In genomic region chr1:182386980-182387379, GRCh38 we compare ENCODE assay signal across 30 cellular contexts. TPM values are rescaled to one million over a fixed set of nuclear protein-coding genes. Genes with fewer than 3 reads are reported as not detected.
DNase-seq lines count a peak whose midpoint lies in the region; ATAC-seq and TF ChIP-seq lines count a peak whose summit lies in the region.
"Had no signal": no experiment of that assay in that cellular context is flagged by ENCODE, and none has a peak within 500 bp of the region (broad histone marks: within the 10 kb centered on the region; RNA-seq: fewer than 3 reads in every experiment).

No MANE protein-coding gene starts in this region.

- peaks cover 64% of the 10 kb centered on the region for H3K36me3 Mint-ChIP-seq in type B pancreatic cell
- H3K36me3 Mint-ChIP-seq in natural killer cell treated with Interleukin-12 subunit alpha and Interleukin-12 subunit beta and Interleukin-15 and Interleukin-18, amount 100 ng/mL, for 72 hours, result peaks cover 33% of the 10 kb centered on the region

- POLR2A ChIA-PET in GM10248 (lab: Yijun Ruan, JAX), result interaction anchor here (0.6 to 1.4 kb wide), 3 partner anchors 10 to 313 kb away, joined by 3 to 4 read pairs (median 4); no protein-coding TSS in a partner anchor

- no peak overlapping the region for H3K27ac Mint-ChIP-seq in type B pancreatic cell
- no peak overlapping the region for H3K27ac Mint-ChIP-seq in natural killer cell treated with Interleukin-12 subunit alpha and Interleukin-12 subunit beta and Interleukin-15 and Interleukin-18, amount 100 ng/mL, for 72 hours
- H3K27ac Mint-ChIP-seq: activated naive CD8-positive, alpha-beta T cell; activated T-cell treated with anti-CD3 and anti-CD28 coated beads, Interleukin-2, amount 50 U/mL, for 24 hours; dendritic cell treated with granulocyte-macrophage colony-stimulating factor and Interleukin-4, amounts not matched to agents 40 ng/mL and 50 ng/mL, for 4 days; memory B cell; stimulated activated memory B cell treated with anti-CD40 and anti-IgM and Interleukin-4, amounts not matched to agents 10 μg/mL and 1 μg/mL and 100 μg/mL, for 72 hours had no signal

- H3K27me3 ChIP-seq in ascending aorta, result no peaks in the 10 kb centered on the region
- peaks cover 0 to 4% (median 0%) of the 10 kb centered on the region in 4 donors for H3K27me3 ChIP-seq in esophagus muscularis mucosa
- no peaks in the 10 kb centered on the region for H3K27me3 ChIP-seq in neutrophil
- H3K27me3 ChIP-seq: cardiac muscle cell, MG63, testis had no signal

- H3K4me3 ChIP-seq in ascending aorta, result peak overlapping the region; percentile 90 to 92
- H3K4me3 ChIP-seq in esophagus muscularis mucosa, result peak overlapping the region; percentile 83 to 96 (median 96)
- no peak overlapping the region for H3K4me3 ChIP-seq in neutrophil (ENCODE audit: low read depth in 1 of 2, low read length in 1 of 2)
- H3K4me3 ChIP-seq: cardiac muscle cell, GM12878, MG63, SK-N-MC, testis had no signal

- no peak for TF ChIP-seq POLR2A in esophagus muscularis mucosa (IDR thresholded peaks at IDR 0.05; ENCODE audit: low read depth)

- H3K9me3 ChIP-seq in ascending aorta, result no peaks in the 10 kb centered on the region
- H3K9me3 ChIP-seq in esophagus muscularis mucosa, result no peaks in the 10 kb centered on the region
- peaks cover 15% of the 10 kb centered on the region for H3K9me3 ChIP-seq in neutrophil
- H3K9me3 ChIP-seq: MG63, testis had no signal

- H3K36me3 ChIP-seq in ascending aorta (peaks cover 61 to 83% of the 10 kb centered on the region in 2 donors), esophagus muscularis mucosa (peaks cover 67 to 85% (median 79%) of the 10 kb centered on the region in 4 donors), neutrophil (peaks cover 83% of the 10 kb centered on the region)

- H3K4me1 ChIP-seq in ascending aorta (peaks cover 4 to 11% of the 10 kb centered on the region in 2 donors), esophagus muscularis mucosa (peaks cover 44 to 58% (median 54%) of the 10 kb centered on the region in 4 donors), neutrophil (ENCODE audit: control insufficient read depth in 1 of 2, insufficient read depth in 1 of 2, low read depth in 1 of 2, low read length in 1 of 2) (peaks cover 20 to 29% of the 10 kb centered on the region in 2 experiments)

- H3K9me3 Mint-ChIP-seq in type B pancreatic cell, result no peaks in the 10 kb centered on the region
- H3K9me3 Mint-ChIP-seq in natural killer cell treated with Interleukin-12 subunit alpha and Interleukin-12 subunit beta and Interleukin-15 and Interleukin-18, amount 100 ng/mL, for 72 hours, result no peaks in the 10 kb centered on the region
- H3K9me3 Mint-ChIP-seq: activated T-cell treated with anti-CD3 and anti-CD28 coated beads, Interleukin-2, amount 50 U/mL, for 24 hours; CD8-positive, alpha-beta memory T cell; dendritic cell treated with granulocyte-macrophage colony-stimulating factor and Interleukin-4, amounts not matched to agents 40 ng/mL and 50 ng/mL, for 4 days; memory B cell; stimulated activated memory B cell treated with anti-CD40 and anti-IgM and Interleukin-4, amounts not matched to agents 10 μg/mL and 1 μg/mL and 100 μg/mL, for 72 hours had no signal

- H3K27ac ChIP-seq in ascending aorta (no peak overlapping the region), esophagus muscularis mucosa (replicated peaks in 1 of 4) (peak overlapping the region; percentile 60 to 99 (median 98)), neutrophil (peak overlapping the region; percentile 51)
- H3K27ac ChIP-seq: cardiac muscle cell, SK-N-MC had no signal

- intact Hi-C loops in ascending aorta (cut with DNase I) (no loop called here), esophagus muscularis mucosa (cut with DNase I) (no loop called here)

- TF ChIP-seq CTCF in ascending aorta (IDR thresholded peaks at IDR 0.05) (no peak), esophagus muscularis mucosa (IDR thresholded peaks at IDR 0.05) (no peak), neutrophil (IDR thresholded peaks at IDR 0.05) (no peak), type B pancreatic cell (conservative IDR thresholded peaks at IDR 0.05) (no peak), GM10248 (IDR thresholded peaks at IDR 0.05; ENCODE audit: control extremely low read depth, extremely low read depth, low read depth, missing control alignments) (no peak)

- ATAC-seq in natural killer cell treated with Interleukin-12 subunit alpha and Interleukin-12 subunit beta and Interleukin-15 and Interleukin-18, amount 100 ng/mL, for 72 hours, result no peak
- ATAC-seq: GM12878; stimulated activated memory B cell treated with anti-CD40 and anti-IgM and Interleukin-4, amounts not matched to agents 10 μg/mL and 1 μg/mL and 100 μg/mL, for 72 hours had no signal

- H3K4me3 Mint-ChIP-seq in type B pancreatic cell, result peak overlapping the region; percentile 20
- H3K4me3 Mint-ChIP-seq in natural killer cell treated with Interleukin-12 subunit alpha and Interleukin-12 subunit beta and Interleukin-15 and Interleukin-18, amount 100 ng/mL, for 72 hours, result no peak overlapping the region
- H3K4me3 Mint-ChIP-seq: activated naive CD8-positive, alpha-beta T cell; activated T-cell treated with anti-CD3 and anti-CD28 coated beads, Interleukin-2, amount 50 U/mL, for 24 hours; memory B cell; stimulated activated memory B cell treated with anti-CD40 and anti-IgM and Interleukin-4, amounts not matched to agents 10 μg/mL and 1 μg/mL and 100 μg/mL, for 72 hours had no signal

- DNase-seq in ascending aorta (ENCODE audit: low spot score in 2 of 2) (no peak), esophagus muscularis mucosa (ENCODE audit: extremely low spot score) (no peak), type B pancreatic cell (ENCODE audit: extremely low spot score, unreplicated experiment) (no peak), GM10248 (ENCODE audit: extremely low spot score) (no peak), NCI-H1436 (lab: John Stamatoyannopoulos, UW) (no peak)
- DNase-seq in natural killer cell treated with Interleukin-12 subunit alpha and Interleukin-12 subunit beta and Interleukin-15 and Interleukin-18, amount 100 ng/mL, for 72 hours (ENCODE audit: low spot score), result no peak
- DNase-seq: activated CD4-positive, alpha-beta T cell treated with anti-CD3 and anti-CD28 coated beads, Interleukin-2, amount 50 U/mL, for 1 hour; activated CD4-positive, CD25-positive, alpha-beta regulatory T cell; activated effector memory CD4-positive, alpha-beta T cell treated with anti-CD3 and anti-CD28 coated beads, Interleukin-2, amount 50 U/mL, for 16 hours; activated T-cell treated with anti-CD3 and anti-CD28 coated beads, Interleukin-2, amount 50 U/mL, for 24 hours; CD8-positive, alpha-beta memory T cell; H9; KBM-7; MG63; NCI-H1105 treated with DMSO at 0.1 percent for 48 hours; NCI-H2029 treated with DMSO at 0.1 percent for 48 hours; NCI-H524 treated with DMSO at 0.1 percent for 48 hours; nucleus accumbens; testis had no signal

- no peaks in the 10 kb centered on the region for H3K27me3 Mint-ChIP-seq in type B pancreatic cell
- no peaks in the 10 kb centered on the region for H3K27me3 Mint-ChIP-seq in natural killer cell treated with Interleukin-12 subunit alpha and Interleukin-12 subunit beta and Interleukin-15 and Interleukin-18, amount 100 ng/mL, for 72 hours
- H3K27me3 Mint-ChIP-seq: dendritic cell treated with granulocyte-macrophage colony-stimulating factor and Interleukin-4, amounts not matched to agents 40 ng/mL and 50 ng/mL, for 4 days had no signal

- CTCF ChIA-PET in GM10248 (lab: Yijun Ruan, JAX), result no interaction called here

- H3K4me1 Mint-ChIP-seq in type B pancreatic cell (ENCODE audit: unreplicated experiment), result peaks cover 14% of the 10 kb centered on the region
- peaks cover 21 to 22% of the 10 kb centered on the region in 2 donors for H3K4me1 Mint-ChIP-seq in natural killer cell treated with Interleukin-12 subunit alpha and Interleukin-12 subunit beta and Interleukin-15 and Interleukin-18, amount 100 ng/mL, for 72 hours (ENCODE audit: low read depth in 2 of 2)

- TF ChIP-seq EP300 in esophagus muscularis mucosa (IDR thresholded peaks at IDR 0.05), result no peak

- 96% methylated on average over 5 of the region's 5 CpGs for WGBS in esophagus muscularis mucosa

RNA-seq across cellular contexts. Expression of gene GLUL, which starts 4.6 kb away (rescaled TPM):
- total RNA-seq in ascending aorta (1,017 TPM), esophagus muscularis mucosa (1,000 to 10,000 TPM; 2,071 to 4,011 (median 3,051) TPM), type B pancreatic cell (ENCODE audit: low replicate concordance) (476 and 545 TPM in 2 replicates)
- total RNA-seq in natural killer cell treated with Interleukin-12 subunit alpha and Interleukin-12 subunit beta and Interleukin-15 and Interleukin-18, amount 100 ng/mL, for 72 hours, result 100 to 1,000 TPM in 1 of 2 donors, 10 to 100 TPM in 1; 85.5 to 136 TPM

RNA-seq across cellular contexts. Expression of gene TEDDM1, which starts 13.5 kb away (rescaled TPM):
- total RNA-seq in ascending aorta (not detected), esophagus muscularis mucosa (not detected), type B pancreatic cell (ENCODE audit: low replicate concordance) (not detected in 2 replicates)
- not detected for total RNA-seq in natural killer cell treated with Interleukin-12 subunit alpha and Interleukin-12 subunit beta and Interleukin-15 and Interleukin-18, amount 100 ng/mL, for 72 hours
- total RNA-seq: cardiac muscle cell; CD8-positive, alpha-beta memory T cell; fibroblast of lung; GM12878; H9; pulmonary artery endothelial cell; T-helper 1 cell treated with Interleukin-12 subunit alpha and Interleukin-12 subunit beta and Interleukin-4 antibody, amounts not matched to agents 30 ng/mL and 1 ng/mL, for 36 hours; testis had no signal

Comparison
In these comparisons a context has a peak if more than half of its experiments do, and no peak if none do; other contexts are left out.
1. H3K27ac ChIP-seq: peak in esophagus muscularis mucosa (4 of 4) and neutrophil (single experiment); none in ascending aorta (0 of 2).
2. H3K4me3 ChIP-seq: peak in ascending aorta (2 of 2) and esophagus muscularis mucosa (4 of 4); none in neutrophil (0 of 2).